Comparison of ENCODE assay signal across 19 cellular contexts in genomic region chr3:128073185-128073725, GRCh38. TPM values are rescaled to one million over a fixed set of nuclear protein-coding genes. Genes with fewer than 3 reads are reported as not detected.
DNase-seq lines count a peak whose midpoint lies in the region; ATAC-seq and TF ChIP-seq lines count a peak whose summit lies in the region.
"Had no signal": no experiment of that assay in that cellular context is flagged by ENCODE, and none has a peak within 500 bp of the region (broad histone marks: within the 10 kb centered on the region; RNA-seq: fewer than 3 reads in every experiment).

No MANE protein-coding gene starts in this region.

- H3K9me3 ChIP-seq in PC-3 (ENCODE audit: low read length) (no peaks in the 10 kb centered on the region), gastrocnemius medialis (no peaks in the 10 kb centered on the region), tibial artery (no peaks in the 10 kb centered on the region), uterus (no peaks in the 10 kb centered on the region)

- BruUV-seq in Calu3 (replicated peaks; lab: Mats Ljungman, UMichigan), result no TSS peak
- BruUV-seq in PC-3 (replicated peaks; lab: Mats Ljungman, UMichigan), result no TSS peak

- CTCF ChIA-PET in Calu3 (lab: Charles Lee) (interaction anchor here (0.6 to 1.4 kb wide), 5 partner anchors 15 to 1327 kb away, joined by 3 to 5 read pairs (median 4); partner anchors contain the start of gene EEFSEC), PC-3 (lab: Charles Lee) (interaction anchor here (0.9 kb wide), 1 partner anchor 498 kb away, joined by 5 read pairs; no protein-coding TSS in a partner anchor)

- H2AFZ ChIP-seq in PC-3 (ENCODE audit: low read length), result no peak overlapping the region

- H3F3A ChIP-seq in PC-3 (ENCODE audit: low read length, unreplicated experiment), result peaks cover 8% of the 10 kb centered on the region

- H4K20me1 ChIP-seq in PC-3 (ENCODE audit: low read length), result peaks cover 17% of the 10 kb centered on the region; the same call in 1 of the 2 replicates

- no peaks in the 10 kb centered on the region for H3K27me3 Mint-ChIP-seq in Calu3 (ENCODE audit: unreplicated experiment)
- H3K27me3 Mint-ChIP-seq: B cell; dendritic cell treated with granulocyte-macrophage colony-stimulating factor and Interleukin-4, amounts not matched to agents 40 ng/mL and 50 ng/mL, for 4 days; stimulated activated naive CD8-positive, alpha-beta T cell treated with anti-CD3 and anti-CD28 coated beads, Interleukin-15, amount 100 ng/mL, for 72 hours had no signal

- POLR2A ChIA-PET in PC-3 (lab: Charles Lee; ENCODE audit: unreplicated experiment), result interaction anchor here (0.6 kb wide), 1 partner anchor 19 kb away, joined by 3 read pairs; no protein-coding TSS in a partner anchor

- intact Hi-C loops in Calu3 (cut with micrococcal nuclease; ENCODE audit: unreplicated experiment), result no loop called here
- intact Hi-C loops in PC-3 (cut with micrococcal nuclease), result loop anchor here (10.0 kb wide), 1 partner anchor 62 kb away; no protein-coding TSS in a partner anchor
- intact Hi-C loops in gastrocnemius medialis (cut with DNase I; ENCODE audit: low total_unique reads), result no loop called here
- intact Hi-C loops in tibial artery (cut with DNase I; ENCODE audit: low total_unique reads), result loop anchor here (10.0 kb wide), 3 partner anchors 52 to 532 kb away; partner anchors contain the start of gene RUVBL1
- intact Hi-C loops in uterus (cut with DNase I; ENCODE audit: low total_unique reads), result no loop called here

- in situ Hi-C loops in gastrocnemius medialis (cut with MboI; ENCODE audit: low sequenced_read_pairs in 4 of 4), result no loop called here

- H3K4me1 Mint-ChIP-seq in Calu3 (ENCODE audit: low read depth, unreplicated experiment), result no peaks in the 10 kb centered on the region

- H3K27ac ChIP-seq in PC-3 (ENCODE audit: low read length) (peak overlapping the region; percentile 45), epithelial cell of prostate (peak overlapping the region; percentile 74), gastrocnemius medialis (peak overlapping the region in 3 of 4 donors; percentile 39 to 64 (median 55)), tibial artery (no peak overlapping the region), uterus (peak overlapping the region in 1 of 2 donors; percentile 3)
- H3K27ac ChIP-seq: KMS-11 had no signal

- no peaks in the 10 kb centered on the region for H3K9me2 ChIP-seq in PC-3 (replicated peaks; ENCODE audit: low read length)

- H3K4me1 ChIP-seq in PC-3 (ENCODE audit: insufficient read depth, low read length) (peaks cover 14% of the 10 kb centered on the region), gastrocnemius medialis (peaks cover 14 to 28% of the 10 kb centered on the region in 2 donors), tibial artery (peaks cover 0 to 26% (median 21%) of the 10 kb centered on the region in 4 donors), uterus (peaks cover 0 to 2% of the 10 kb centered on the region in 2 donors)

- peak overlapping the region; percentile 61 for H3K27ac Mint-ChIP-seq in Calu3 (ENCODE audit: unreplicated experiment)
- H3K27ac Mint-ChIP-seq: B cell; dendritic cell treated with granulocyte-macrophage colony-stimulating factor and Interleukin-4, amounts not matched to agents 40 ng/mL and 50 ng/mL, for 4 days; stimulated activated naive CD8-positive, alpha-beta T cell treated with anti-CD3 and anti-CD28 coated beads, Interleukin-15, amount 100 ng/mL, for 72 hours; T-helper 2 cell treated with Interferon-gamma antibody and Interleukin-4, amounts not matched to agents 5 μg/mL and 100 μg/mL, for 36 hours had no signal

- TF ChIP-seq POLR2A in gastrocnemius medialis (IDR thresholded peaks at IDR 0.05), result no peak
- TF ChIP-seq POLR2A in uterus (IDR thresholded peaks at IDR 0.05), result no peak

- no peak overlapping the region for H3K9ac ChIP-seq in PC-3 (ENCODE audit: low read length)
- H3K9ac ChIP-seq: KMS-11 had no signal

- H3K79me2 ChIP-seq in PC-3 (ENCODE audit: low read length), result no peaks in the 10 kb centered on the region

- H3K4me3 ChIP-seq in PC-3 (ENCODE audit: low read length), result no peak overlapping the region
- H3K4me3 ChIP-seq in gastrocnemius medialis, result no peak overlapping the region
- no peak overlapping the region for H3K4me3 ChIP-seq in tibial artery
- no peak overlapping the region for H3K4me3 ChIP-seq in uterus

- TF ChIP-seq CTCF in Calu3 (IDR thresholded peaks at IDR 0.05; ENCODE audit: unreplicated experiment) (no peak), PC-3 (conservative IDR thresholded peaks at IDR 0.05; ENCODE audit: low read depth, low read length) (no peak), gastrocnemius medialis (IDR thresholded peaks at IDR 0.05 in 4 of 5, conservative IDR thresholded peaks at IDR 0.05 in 1 of 5) (no peak), tibial artery (IDR thresholded peaks at IDR 0.05) (no peak), uterus (IDR thresholded peaks at IDR 0.05) (no peak)

- H3K27me3 ChIP-seq in PC-3 (ENCODE audit: low read length) (no peaks in the 10 kb centered on the region), gastrocnemius medialis (no peaks in the 10 kb centered on the region), tibial artery (no peaks in the 10 kb centered on the region), uterus (no peaks in the 10 kb centered on the region)

- H3K36me3 ChIP-seq in PC-3 (ENCODE audit: low read depth, low read length), result peaks cover 31% of the 10 kb centered on the region
- peaks cover 3 to 47% of the 10 kb centered on the region in 2 donors for H3K36me3 ChIP-seq in gastrocnemius medialis
- H3K36me3 ChIP-seq in tibial artery, result peaks cover 30 to 52% (median 40%) of the 10 kb centered on the region in 3 donors
- H3K36me3 ChIP-seq in uterus, result no peaks in the 10 kb centered on the region

- no peak overlapping the region for H3K4me3 Mint-ChIP-seq in Calu3 (ENCODE audit: low read depth, unreplicated experiment)
- H3K4me3 Mint-ChIP-seq: B cell; dendritic cell treated with granulocyte-macrophage colony-stimulating factor and Interleukin-4, amounts not matched to agents 40 ng/mL and 50 ng/mL, for 4 days; immature natural killer cell; stimulated activated naive CD8-positive, alpha-beta T cell treated with anti-CD3 and anti-CD28 coated beads, Interleukin-15, amount 100 ng/mL, for 72 hours; T-helper 2 cell treated with Interferon-gamma antibody and Interleukin-4, amounts not matched to agents 5 μg/mL and 100 μg/mL, for 36 hours had no signal

- no peaks in the 10 kb centered on the region for H3K9me3 Mint-ChIP-seq in Calu3 (ENCODE audit: low read depth, unreplicated experiment)
- H3K9me3 Mint-ChIP-seq: dendritic cell treated with granulocyte-macrophage colony-stimulating factor and Interleukin-4, amounts not matched to agents 40 ng/mL and 50 ng/mL, for 4 days; immature natural killer cell; stimulated activated naive CD8-positive, alpha-beta T cell treated with anti-CD3 and anti-CD28 coated beads, Interleukin-15, amount 100 ng/mL, for 72 hours; T-helper 2 cell treated with Interferon-gamma antibody and Interleukin-4, amounts not matched to agents 5 μg/mL and 100 μg/mL, for 36 hours had no signal

- peak; percentile 25 for ATAC-seq in PC-3
- no peak for ATAC-seq in gastrocnemius medialis
- ATAC-seq in HG03439 (IDR thresholded peaks at IDR 0.05; ENCODE audit: unreplicated experiment), result no peak
- ATAC-seq: stimulated activated naive CD8-positive, alpha-beta T cell treated with anti-CD3 and anti-CD28 coated beads, Interleukin-15, amount 100 ng/mL, for 72 hours had no signal

- H3K36me3 Mint-ChIP-seq in Calu3 (ENCODE audit: insufficient read depth, unreplicated experiment), result peaks cover 93% of the 10 kb centered on the region

- no peak overlapping the region for H3K4me2 ChIP-seq in PC-3 (ENCODE audit: low read length)
- H3K4me2 ChIP-seq: KMS-11 had no signal

- DNase-seq in Calu3, result no peak
- no peak for DNase-seq in PC-3
- no peak for DNase-seq in epithelial cell of prostate (ENCODE audit: low read depth, low spot score)
- no peak for DNase-seq in gastrocnemius medialis
- no peak for DNase-seq in tibial artery
- no peak for DNase-seq in uterus
- DNase-seq: activated CD4-positive, alpha-beta T cell treated with anti-CD3 and anti-CD28 coated beads for 4 hours; activated naive CD4-positive, alpha-beta T cell treated with Interleukin-2 at 50 U/mL for 16 hours; immature natural killer cell; NCI-H1048; NCI-H2081 treated with DMSO at 0.1 percent for 48 hours; retina; stimulated activated CD4-positive, alpha-beta T cell treated with anti-CD3 and anti-CD28 coated beads, Interleukin-1b, Interleukin-23, amount 100 ng/mL, for 48 hours; stimulated activated naive CD8-positive, alpha-beta T cell treated with anti-CD3 and anti-CD28 coated beads, Interleukin-15, amount 100 ng/mL, for 72 hours had no signal

RNA-seq across cellular contexts. Expression of gene SEC61A1, which starts 21.0 kb away (rescaled TPM):
- total RNA-seq in Calu3 (2022) (372 and 394 TPM in 2 replicates), PC-3 (2014; rRNA removed) (182 and 184 TPM in 2 replicates), gastrocnemius medialis (100 to 1,000 TPM in 2 of 4 donors, 10 to 100 TPM in 2; 81.6 to 135 (median 106) TPM), uterus (100 to 1,000 TPM in 2 of 4 donors, 10 to 100 TPM in 2; 55.9 to 197 (median 116) TPM)

RNA-seq across cellular contexts. Expression of gene RUVBL1, which starts 50.4 kb away (rescaled TPM):
- total RNA-seq in Calu3 (2022), result 156 and 167 TPM in 2 replicates
- total RNA-seq in PC-3 (2014; rRNA removed), result 94.9 and 114 TPM in 2 replicates
- total RNA-seq in gastrocnemius medialis, result 10 to 100 TPM; 12.1 to 26.3 (median 21.4) TPM
- 10 to 100 TPM in 3 of 4 donors, 1 to 10 TPM in 1; 9.7 to 38.4 (median 16.6) TPM for total RNA-seq in uterus

Comparison
In these comparisons a context has a peak if more than half of its experiments do, and no peak if none do; other contexts are left out.
1. H3K27ac ChIP-seq: peak in PC-3 (single experiment), epithelial cell of prostate (single experiment) and gastrocnemius medialis (3 of 4); none in tibial artery (0 of 2).
2. intact Hi-C loops: an anchor here in PC-3 (10.0 kb wide) and tibial artery (10.0 kb wide); none called in Calu3, gastrocnemius medialis and uterus.